Comparison of ENCODE assay signal across 25 cellular contexts in genomic region chr15:97420116-97420515, GRCh38.
DNase-seq lines count a peak whose midpoint lies in the region; ATAC-seq and TF ChIP-seq lines count a peak whose summit lies in the region.
"Had no signal": no experiment of that assay in that cellular context is flagged by ENCODE, and none has a peak within 500 bp of the region (broad histone marks: within the 10 kb centered on the region; RNA-seq: fewer than 3 reads in every experiment).

No MANE protein-coding gene starts in this region.

- no peak overlapping the region for H3K27ac ChIP-seq in parathyroid adenoma
- H3K27ac ChIP-seq: BLaER1 had no signal

- CTCF ChIA-PET in WTC11 (lab: Charles Lee) = no interaction called here
- CTCF ChIA-PET in activated CD8-positive, alpha-beta T cell treated with anti-CD3 and anti-CD28 coated beads for 36 hours (lab: Charles Lee) = no interaction called here

- H3K9me3 ChIP-seq in parathyroid adenoma (ENCODE audit: control insufficient read depth, low read length) = no peaks in the 10 kb centered on the region
- H3K9me3 ChIP-seq: BLaER1 had no signal

- POLR2A ChIA-PET in WTC11 (lab: Charles Lee) = no interaction called here
- POLR2A ChIA-PET in activated CD8-positive, alpha-beta T cell treated with anti-CD3 and anti-CD28 coated beads for 36 hours (lab: Charles Lee) = no interaction called here

- H3K9ac ChIP-seq in parathyroid adenoma = no peak overlapping the region
- H3K9ac ChIP-seq: BLaER1 had no signal

- H3K27me3 Mint-ChIP-seq in WTC11 (ENCODE audit: low read depth) = no peaks in the 10 kb centered on the region
- H3K27me3 Mint-ChIP-seq in activated CD8-positive, alpha-beta T cell treated with anti-CD3 and anti-CD28 coated beads for 36 hours = no peaks in the 10 kb centered on the region
- H3K27me3 Mint-ChIP-seq: CD4-positive, alpha-beta memory T cell; CD4-positive, CD25-positive, alpha-beta regulatory T cell; CD8-positive, alpha-beta memory T cell had no signal

- no peak overlapping the region for H3K4me3 Mint-ChIP-seq in WTC11
- no peak overlapping the region for H3K4me3 Mint-ChIP-seq in activated CD8-positive, alpha-beta T cell treated with anti-CD3 and anti-CD28 coated beads for 36 hours
- H3K4me3 Mint-ChIP-seq: CD14-positive monocyte; CD4-positive, alpha-beta memory T cell; CD4-positive, CD25-positive, alpha-beta regulatory T cell; CD8-positive, alpha-beta memory T cell had no signal

- peaks cover 13% of the 10 kb centered on the region for H3K4me1 Mint-ChIP-seq in WTC11
- H3K4me1 Mint-ChIP-seq in activated CD8-positive, alpha-beta T cell treated with anti-CD3 and anti-CD28 coated beads for 36 hours (ENCODE audit: low read depth) = no peaks in the 10 kb centered on the region
- H3K4me1 Mint-ChIP-seq: CD14-positive monocyte; CD4-positive, alpha-beta memory T cell; CD4-positive, CD25-positive, alpha-beta regulatory T cell; CD8-positive, alpha-beta memory T cell had no signal

- H3K36me3 Mint-ChIP-seq in WTC11 = peaks cover 35% of the 10 kb centered on the region
- no peaks in the 10 kb centered on the region for H3K36me3 Mint-ChIP-seq in activated CD8-positive, alpha-beta T cell treated with anti-CD3 and anti-CD28 coated beads for 36 hours (ENCODE audit: low read depth)
- H3K36me3 Mint-ChIP-seq: CD14-positive monocyte; CD4-positive, alpha-beta memory T cell; CD4-positive, CD25-positive, alpha-beta regulatory T cell; CD8-positive, alpha-beta memory T cell had no signal

- peak overlapping the region; percentile 31 for H3K4me2 ChIP-seq in parathyroid adenoma (ENCODE audit: low read length)
- H3K4me2 ChIP-seq: BLaER1 had no signal

- TF ChIP-seq CTCF in WTC11 (IDR thresholded peaks at IDR 0.05) (no peak), parathyroid adenoma (IDR thresholded peaks at IDR 0.05) (no peak)
- TF ChIP-seq CTCF in activated CD8-positive, alpha-beta T cell treated with anti-CD3 and anti-CD28 coated beads for 36 hours (IDR thresholded peaks at IDR 0.05) = no peak

- no peaks in the 10 kb centered on the region for H3K36me3 ChIP-seq in H7 (replicated peaks; ENCODE audit: control insufficient read depth, insufficient read depth, low read length)
- H3K36me3 ChIP-seq in parathyroid adenoma (ENCODE audit: control insufficient read depth, insufficient read depth, low read length) = no peaks in the 10 kb centered on the region
- H3K36me3 ChIP-seq: BE2C, BLaER1 had no signal

- peaks cover 34% of the 10 kb centered on the region for H3K9me3 Mint-ChIP-seq in WTC11
- H3K9me3 Mint-ChIP-seq in activated CD8-positive, alpha-beta T cell treated with anti-CD3 and anti-CD28 coated beads for 36 hours = peaks cover 3% of the 10 kb centered on the region

- H3K4me3 ChIP-seq in H7 (ENCODE audit: insufficient read depth, low read depth, low read length) = no peak overlapping the region
- no peak overlapping the region for H3K4me3 ChIP-seq in parathyroid adenoma (ENCODE audit: low read depth, low read length)
- H3K4me3 ChIP-seq: BLaER1, GM12878 had no signal

- H3K79me2 ChIP-seq in parathyroid adenoma = no peaks in the 10 kb centered on the region

- DNase-seq in H7 (peak; percentile 16), WTC11 (ENCODE audit: low spot score) (no peak), iPS-NIHi7 (ENCODE audit: extremely low spot score) (peak; percentile 15), LoVo (ENCODE audit: low spot score) (no peak)
- DNase-seq in activated CD8-positive, alpha-beta T cell treated with anti-CD3 and anti-CD28 coated beads for 36 hours = no peak
- DNase-seq: 8988T; ACHN; BE2C; C1 segment of cervical spinal cord; CD4-positive, alpha-beta memory T cell; CD4-positive, CD25-positive, alpha-beta regulatory T cell; CD8-positive, alpha-beta memory T cell; COR-L47; DMS 273 treated with DMSO at 0.1 percent for 48 hours; DMS153; DMS53; DMS79; DND-41; EL; GDM1 had no signal

- ATAC-seq in WTC11 = peak; percentile 67
- no peak for ATAC-seq in activated CD8-positive, alpha-beta T cell treated with anti-CD3 and anti-CD28 coated beads for 36 hours
- no peak for ATAC-seq in GM21367 (IDR thresholded peaks at IDR 0.05; ENCODE audit: unreplicated experiment)
- ATAC-seq: GM12878 had no signal

- H3K27ac Mint-ChIP-seq in WTC11 = no peak overlapping the region
- H3K27ac Mint-ChIP-seq in activated CD8-positive, alpha-beta T cell treated with anti-CD3 and anti-CD28 coated beads for 36 hours = no peak overlapping the region
- H3K27ac Mint-ChIP-seq: CD14-positive monocyte; CD4-positive, alpha-beta memory T cell; CD4-positive, CD25-positive, alpha-beta regulatory T cell; CD8-positive, alpha-beta memory T cell had no signal

- no peak overlapping the region for H2AFZ ChIP-seq in parathyroid adenoma

- no peaks in the 10 kb centered on the region for H3K4me1 ChIP-seq in parathyroid adenoma
- H3K4me1 ChIP-seq: BE2C, BLaER1 had no signal

- H3K27me3 ChIP-seq in H7 (ENCODE audit: control insufficient read depth, insufficient read depth, low read length) (no peaks in the 10 kb centered on the region), parathyroid adenoma (ENCODE audit: control insufficient read depth, insufficient read depth, low read length) (no peaks in the 10 kb centered on the region)
- H3K27me3 ChIP-seq: BE2C, BLaER1 had no signal

- intact Hi-C loops in activated CD8-positive, alpha-beta T cell treated with anti-CD3 and anti-CD28 coated beads for 36 hours (cut with micrococcal nuclease) = no loop called here

TF ChIP-seq in WTC11, 78 proteins besides CTCF, POLR2A, EP300 and RAD21:
- no peak for TF ChIP-seq SMAD4 (CRISPR knock-in tag; IDR thresholded peaks at IDR 0.05)
- no peak for TF ChIP-seq TCF7 (CRISPR knock-in tag; IDR thresholded peaks at IDR 0.05; ENCODE audit: low read depth)

Comparison
In these comparisons a context has a peak if more than half of its experiments do, and no peak if none do; other contexts are left out.
1. DNase-seq: peak in H7 (single experiment) and iPS-NIHi7 (single experiment); none in WTC11 (single experiment), LoVo (single experiment) and activated CD8-positive, alpha-beta T cell treated with anti-CD3 and anti-CD28 coated beads for 36 hours (single experiment).